8 cellular contexts compared by ENCODE assay signal in genomic region chr7:92835851-92836488, GRCh38. TPM values are rescaled to one million over a fixed set of nuclear protein-coding genes. Genes with fewer than 3 reads are reported as not detected.
A peak's percentile ranks its signal among the peaks of the same experiment; 100 is the strongest.
DNase-seq lines count a peak whose midpoint lies in the region; ATAC-seq, FAIRE-seq and TF ChIP-seq lines count a peak whose summit lies in the region.

No MANE protein-coding gene starts in this region.

- BruUV-seq in MCF 10A (replicated peaks; lab: Mats Ljungman, UMichigan) = TSS peak; percentile 28

- H3K27ac ChIP-seq in kidney (ENCODE audit: low read depth in 2 of 2, low read length in 2 of 2) = peak overlapping the region in 1 of 2 donors; percentile 19

- CTCF ChIA-PET in HEK293T (lab: Yijun Ruan, JAX) (no interaction called here), MCF 10A (lab: Yijun Ruan, JAX) (interaction anchor here (0.6 to 3.5 kb wide), 4 partner anchors 118 to 203 kb away, joined by 3 to 19 read pairs (median 4); no protein-coding TSS in a partner anchor)

- peak; percentile 23 for DNase-seq in AG08396 (ENCODE audit: low spot score)
- DNase-seq in HEK293T (ENCODE audit: extremely low spot score) = peak; percentile 10
- DNase-seq in T-helper 1 cell = peak in 3 of 5 donors; percentile 8 to 51 (median 39)
- DNase-seq in MCF 10A (ENCODE audit: unreplicated experiment) = peak; percentile 39
- DNase-seq in kidney = peak; percentile 70
- peak; percentile 48 to 56 for DNase-seq in stimulated activated CD4-positive, alpha-beta T cell treated with anti-CD3 and anti-CD28 coated beads, Interleukin-4, amount 100 ng/mL, for 4 hours
- no peak for DNase-seq in NK-92 treated with Interleukin-12 subunit alpha and Interleukin-12 subunit beta, amount 100 ng/mL, for 24 hours (lab: John Stamatoyannopoulos, UW)

- H3K4me1 ChIP-seq in kidney (ENCODE audit: control insufficient read depth in 1 of 2, insufficient read depth in 1 of 2, low read depth in 1 of 2, low read length in 2 of 2) = no peaks in the 10 kb centered on the region

- H3K4me1 Mint-ChIP-seq in MCF 10A (ENCODE audit: insufficient read depth, unreplicated experiment) = peaks cover 37% of the 10 kb centered on the region

- peak overlapping the region; percentile 65 to 90 for H3K9ac ChIP-seq in kidney (ENCODE audit: low read length in 2 of 2)

- no peaks in the 10 kb centered on the region for H3K27me3 Mint-ChIP-seq in MCF 10A (ENCODE audit: insufficient read depth, unreplicated experiment)

- H3K36me3 ChIP-seq in kidney (ENCODE audit: control insufficient read depth in 1 of 2, insufficient read depth in 2 of 2, low read length in 2 of 2) = no peaks in the 10 kb centered on the region

- intact Hi-C loops in MCF 10A (cut with micrococcal nuclease) (loop anchor here (5.0 to 10.0 kb wide), 3 partner anchors 81 to 399 kb away; partner anchors contain the start of gene VPS50), kidney (cut with DNase I) (no loop called here)

- TF ChIP-seq CTCF in MCF 10A (IDR thresholded peaks at IDR 0.05; ENCODE audit: unreplicated experiment) (no peak), kidney (IDR thresholded peaks at IDR 0.05; ENCODE audit: borderline replicate concordance, extremely low read depth, insufficient read depth) (no peak)

- H3K27ac Mint-ChIP-seq in MCF 10A (ENCODE audit: low read depth, unreplicated experiment) = peak overlapping the region; percentile 83

- peak overlapping the region; percentile 92 to 95 for H3K4me3 ChIP-seq in kidney (ENCODE audit: low read length in 2 of 2)

- ATAC-seq in GM19397 (IDR thresholded peaks at IDR 0.05; ENCODE audit: unreplicated experiment) = no peak

- POLR2A ChIA-PET in HEK293T (lab: Yijun Ruan, JAX) = no interaction called here
- POLR2A ChIA-PET in MCF 10A (lab: Yijun Ruan, JAX) = interaction anchor here (0.6 to 8.4 kb wide), 25 partner anchors 8 to 397 kb away, joined by 3 to 89 read pairs (median 3); partner anchors contain the start of gene VPS50

- no peaks in the 10 kb centered on the region for H3K9me3 Mint-ChIP-seq in MCF 10A (ENCODE audit: unreplicated experiment)

- H3K36me3 Mint-ChIP-seq in MCF 10A (ENCODE audit: insufficient read depth, unreplicated experiment) = peaks cover 25% of the 10 kb centered on the region

- no peaks in the 10 kb centered on the region for H3K9me3 ChIP-seq in kidney (ENCODE audit: control insufficient read depth in 1 of 2, low read length in 2 of 2)

- peak overlapping the region; percentile 83 for H3K4me3 Mint-ChIP-seq in MCF 10A (ENCODE audit: unreplicated experiment)

- FAIRE-seq in kidney (lab: Jason Lieb, UNC) = no peak

TF ChIP-seq in HEK293T, 16 proteins besides CTCF, POLR2A, EP300 and RAD21:
- TF ChIP-seq ZNF384 (IDR thresholded peaks at IDR 0.05) (no peak), BHLHE40 (IDR thresholded peaks at IDR 0.05; ENCODE audit: borderline replicate concordance) (no peak), FOXK2 (IDR thresholded peaks at IDR 0.05) (no peak)

RNA-seq across cellular contexts. Expression of gene CDK6, which starts 0.4 kb away (rescaled TPM):
- total RNA-seq in MCF 10A (2022) = 89.8 and 124 TPM in 2 replicates
- total RNA-seq in kidney = 20.8 TPM
- polyA plus RNA-seq in kidney (ENCODE audit: insufficient read depth, low read depth, low replicate concordance) = 3.6 TPM
